ENCODE assay signal across 18 cellular contexts in genomic region chr5:75342836-75343235, GRCh38.
"Had no signal": no experiment of that assay in that cellular context is flagged by ENCODE, and none has a peak within 500 bp of the region (broad histone marks: within the 10 kb centered on the region; RNA-seq: fewer than 3 reads in every experiment).

No MANE protein-coding gene starts in this region.

- H3K27me3 ChIP-seq: cardiac muscle cell, colonic mucosa, esophagus muscularis mucosa, tibial nerve, vagina had no signal

- ATAC-seq: activated CD8-positive, alpha-beta memory T cell treated with anti-CD3 and anti-CD28 coated beads, Interleukin-2, amount 10 ng/mL, durations not matched to agents 7 days and 5 days; right cardiac atrium had no signal

- H3K9me3 Mint-ChIP-seq: activated CD4-positive, alpha-beta memory T cell treated with anti-CD3 and anti-CD28 coated beads for 36 hours; nephron had no signal

- H3K27ac Mint-ChIP-seq: activated CD4-positive, alpha-beta memory T cell treated with anti-CD3 and anti-CD28 coated beads for 36 hours; activated CD8-positive, alpha-beta memory T cell treated with anti-CD3 and anti-CD28 coated beads, Interleukin-2, amount 10 ng/mL, durations not matched to agents 7 days and 5 days; nephron had no signal

- H3K36me3 ChIP-seq: prostate gland had no signal

- H3K4me1 ChIP-seq: colonic mucosa had no signal

- H3K4me3 ChIP-seq: cardiac muscle cell, colonic mucosa, esophagus muscularis mucosa, prostate gland, tibial nerve, vagina had no signal

- H3K9me3 ChIP-seq: colonic mucosa, esophagus muscularis mucosa, prostate gland, tibial nerve, vagina had no signal

- DNase-seq: activated CD4-positive, alpha-beta memory T cell treated with anti-CD3 and anti-CD28 coated beads for 36 hours; activated CD8-positive, alpha-beta memory T cell treated with anti-CD3 and anti-CD28 coated beads, Interleukin-2, amount 10 ng/mL, durations not matched to agents 7 days and 5 days; activated naive CD4-positive, alpha-beta T cell treated with anti-CD3 and anti-CD28 coated beads, Interleukin-2, amount 50 U/mL, for 16 hours; activated T-cell treated with anti-CD3 and anti-CD28 coated beads, Interleukin-2, amount 50 U/mL, for 1 hour; colonic mucosa; hypothalamus; right cardiac atrium; small intestine; stimulated activated CD4-positive, alpha-beta T cell treated with anti-CD3 and anti-CD28 coated beads, Interleukin-4, amount 100 ng/mL, for 4 hours; stimulated activated CD8-positive, alpha-beta memory T cell treated with anti-CD3 and anti-CD28 coated beads, Interleukin-4, amount 100 ng/mL, for 48 hours; stimulated activated naive CD4-positive, alpha-beta T cell treated with Interleukin-2 at 50 U/mL for 16 hours; substantia nigra had no signal

- H3K27ac ChIP-seq: cardiac muscle cell, colonic mucosa, esophagus muscularis mucosa, prostate gland, tibial nerve, vagina had no signal

- H3K27me3 Mint-ChIP-seq: activated CD4-positive, alpha-beta memory T cell treated with anti-CD3 and anti-CD28 coated beads for 36 hours; activated CD8-positive, alpha-beta memory T cell treated with anti-CD3 and anti-CD28 coated beads, Interleukin-2, amount 10 ng/mL, durations not matched to agents 7 days and 5 days had no signal

- H3K4me3 Mint-ChIP-seq: activated CD4-positive, alpha-beta memory T cell treated with anti-CD3 and anti-CD28 coated beads for 36 hours; activated CD8-positive, alpha-beta memory T cell treated with anti-CD3 and anti-CD28 coated beads, Interleukin-2, amount 10 ng/mL, durations not matched to agents 7 days and 5 days; nephron had no signal
